1 cellular context compared by ENCODE assay signal in the genomic region with DNA sequence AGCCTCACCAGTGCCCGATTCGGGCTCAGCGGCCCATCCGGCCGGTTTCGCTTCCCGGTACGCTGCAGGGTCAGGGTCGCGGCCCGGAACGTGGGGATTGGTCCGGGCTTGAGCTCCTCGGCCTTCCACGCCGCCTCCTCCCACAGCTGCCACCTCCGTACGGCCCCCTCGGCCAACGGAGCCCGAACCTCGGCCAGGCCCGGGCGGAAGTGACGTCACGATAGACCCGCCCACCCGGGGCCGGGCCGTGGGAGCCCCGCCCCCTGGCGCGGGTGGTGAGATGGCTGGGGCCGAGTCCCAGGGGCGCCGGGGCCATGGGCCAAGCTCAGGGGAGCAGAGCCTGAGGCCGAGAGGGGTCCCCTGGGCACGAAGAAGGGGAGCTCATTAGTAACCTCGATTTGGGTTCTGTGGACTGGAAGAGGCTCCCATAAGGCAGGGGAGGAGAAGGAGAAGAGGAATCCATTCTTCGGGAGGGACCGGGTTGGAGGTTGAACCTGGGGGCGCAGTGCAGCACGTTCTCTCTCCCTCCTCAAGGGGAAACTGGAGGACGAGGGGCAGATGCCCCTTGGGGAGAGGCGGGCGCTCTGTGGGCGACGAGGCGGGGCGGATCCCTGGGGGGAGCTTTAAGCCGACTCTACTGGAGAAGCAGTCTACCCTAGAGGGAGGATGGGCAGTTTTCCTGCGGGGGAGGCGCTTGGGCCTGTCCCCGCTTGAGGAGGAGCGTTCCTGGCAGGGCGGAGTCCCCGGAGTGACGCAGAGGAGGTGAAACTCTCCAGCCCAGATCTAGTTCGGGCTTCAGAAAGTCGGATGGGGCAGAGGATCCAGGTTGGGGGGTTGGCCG.
TF ChIP-seq lines count a peak whose summit lies in the region.

A gene with protein sequence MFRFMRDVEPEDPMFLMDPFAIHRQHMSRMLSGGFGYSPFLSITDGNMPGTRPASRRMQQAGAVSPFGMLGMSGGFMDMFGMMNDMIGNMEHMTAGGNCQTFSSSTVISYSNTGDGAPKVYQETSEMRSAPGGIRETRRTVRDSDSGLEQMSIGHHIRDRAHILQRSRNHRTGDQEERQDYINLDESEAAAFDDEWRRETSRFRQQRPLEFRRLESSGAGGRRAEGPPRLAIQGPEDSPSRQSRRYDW (minus strand): TSS at position 211 of the 841 bp plus-strand sequence. CDS start 807 bp downstream, outside the sequence.

TF ChIP-seq in H1, 55 proteins besides CTCF, POLR2A, EP300 and RAD21:
- no peak for TF ChIP-seq RXRA (IDR thresholded peaks at IDR 0.05; ENCODE audit: insufficient read depth, low read depth, low read length)
- peak; percentile 13 for TF ChIP-seq ASH2L (IDR thresholded peaks at IDR 0.05; ENCODE audit: low read length)
- peak in 1 of 2 experiments; percentile 79; a peak in 1 of 4 replicates for TF ChIP-seq SIN3A (conservative IDR thresholded peaks at IDR 0.05 in 1 of 2, IDR thresholded peaks at IDR 0.05 in 1 of 2; ENCODE audit: low read depth in 1 of 2, low read length in 2 of 2)
- 0 out of 4 replicates have a peak, but pooled peaks of 1 of the 2 experiments have one; percentile 17 for TF ChIP-seq HDAC2 (IDR thresholded peaks at IDR 0.05; ENCODE audit: borderline replicate concordance in 1 of 2, low read depth in 2 of 2, low read length in 2 of 2)
- TF ChIP-seq POLR2AphosphoS5 (IDR thresholded peaks at IDR 0.05; ENCODE audit: low read depth, low read length) = peak; percentile 77
- TF ChIP-seq RBBP5 (IDR thresholded peaks at IDR 0.05; ENCODE audit: borderline replicate concordance, low read depth, low read length) = peak; percentile 45; the same call in 1 of the 2 replicates
- peak; percentile 63; the same call in 1 of the 2 replicates for TF ChIP-seq KDM1A (IDR thresholded peaks at IDR 0.05; ENCODE audit: borderline replicate concordance, low read length)
- no peak for TF ChIP-seq HDAC6 (IDR thresholded peaks at IDR 0.05; ENCODE audit: low read depth, low read length)
- TF ChIP-seq JUN (IDR thresholded peaks at IDR 0.05; ENCODE audit: low read depth, low read length) = 0 out of 2 replicates have a peak, but pooled peaks have one; percentile 30
- peak; percentile 89 for TF ChIP-seq PHF8 (conservative IDR thresholded peaks at IDR 0.05; ENCODE audit: low read depth, low read length)
- peak; percentile 60 for TF ChIP-seq TAF1 (IDR thresholded peaks at IDR 0.05; ENCODE audit: low read depth, low read length)
- TF ChIP-seq SP1 (IDR thresholded peaks at IDR 0.05; ENCODE audit: low read depth, low read length) = peak; percentile 33; the same call in 1 of the 2 replicates
- peak; percentile 23 for TF ChIP-seq TBP (IDR thresholded peaks at IDR 0.05; ENCODE audit: low read depth, low read length)
- TF ChIP-seq EZH2 (IDR thresholded peaks at IDR 0.05; ENCODE audit: low read depth, low read length, severe bottlenecking) = no peak
- TF ChIP-seq, protein P1, sequence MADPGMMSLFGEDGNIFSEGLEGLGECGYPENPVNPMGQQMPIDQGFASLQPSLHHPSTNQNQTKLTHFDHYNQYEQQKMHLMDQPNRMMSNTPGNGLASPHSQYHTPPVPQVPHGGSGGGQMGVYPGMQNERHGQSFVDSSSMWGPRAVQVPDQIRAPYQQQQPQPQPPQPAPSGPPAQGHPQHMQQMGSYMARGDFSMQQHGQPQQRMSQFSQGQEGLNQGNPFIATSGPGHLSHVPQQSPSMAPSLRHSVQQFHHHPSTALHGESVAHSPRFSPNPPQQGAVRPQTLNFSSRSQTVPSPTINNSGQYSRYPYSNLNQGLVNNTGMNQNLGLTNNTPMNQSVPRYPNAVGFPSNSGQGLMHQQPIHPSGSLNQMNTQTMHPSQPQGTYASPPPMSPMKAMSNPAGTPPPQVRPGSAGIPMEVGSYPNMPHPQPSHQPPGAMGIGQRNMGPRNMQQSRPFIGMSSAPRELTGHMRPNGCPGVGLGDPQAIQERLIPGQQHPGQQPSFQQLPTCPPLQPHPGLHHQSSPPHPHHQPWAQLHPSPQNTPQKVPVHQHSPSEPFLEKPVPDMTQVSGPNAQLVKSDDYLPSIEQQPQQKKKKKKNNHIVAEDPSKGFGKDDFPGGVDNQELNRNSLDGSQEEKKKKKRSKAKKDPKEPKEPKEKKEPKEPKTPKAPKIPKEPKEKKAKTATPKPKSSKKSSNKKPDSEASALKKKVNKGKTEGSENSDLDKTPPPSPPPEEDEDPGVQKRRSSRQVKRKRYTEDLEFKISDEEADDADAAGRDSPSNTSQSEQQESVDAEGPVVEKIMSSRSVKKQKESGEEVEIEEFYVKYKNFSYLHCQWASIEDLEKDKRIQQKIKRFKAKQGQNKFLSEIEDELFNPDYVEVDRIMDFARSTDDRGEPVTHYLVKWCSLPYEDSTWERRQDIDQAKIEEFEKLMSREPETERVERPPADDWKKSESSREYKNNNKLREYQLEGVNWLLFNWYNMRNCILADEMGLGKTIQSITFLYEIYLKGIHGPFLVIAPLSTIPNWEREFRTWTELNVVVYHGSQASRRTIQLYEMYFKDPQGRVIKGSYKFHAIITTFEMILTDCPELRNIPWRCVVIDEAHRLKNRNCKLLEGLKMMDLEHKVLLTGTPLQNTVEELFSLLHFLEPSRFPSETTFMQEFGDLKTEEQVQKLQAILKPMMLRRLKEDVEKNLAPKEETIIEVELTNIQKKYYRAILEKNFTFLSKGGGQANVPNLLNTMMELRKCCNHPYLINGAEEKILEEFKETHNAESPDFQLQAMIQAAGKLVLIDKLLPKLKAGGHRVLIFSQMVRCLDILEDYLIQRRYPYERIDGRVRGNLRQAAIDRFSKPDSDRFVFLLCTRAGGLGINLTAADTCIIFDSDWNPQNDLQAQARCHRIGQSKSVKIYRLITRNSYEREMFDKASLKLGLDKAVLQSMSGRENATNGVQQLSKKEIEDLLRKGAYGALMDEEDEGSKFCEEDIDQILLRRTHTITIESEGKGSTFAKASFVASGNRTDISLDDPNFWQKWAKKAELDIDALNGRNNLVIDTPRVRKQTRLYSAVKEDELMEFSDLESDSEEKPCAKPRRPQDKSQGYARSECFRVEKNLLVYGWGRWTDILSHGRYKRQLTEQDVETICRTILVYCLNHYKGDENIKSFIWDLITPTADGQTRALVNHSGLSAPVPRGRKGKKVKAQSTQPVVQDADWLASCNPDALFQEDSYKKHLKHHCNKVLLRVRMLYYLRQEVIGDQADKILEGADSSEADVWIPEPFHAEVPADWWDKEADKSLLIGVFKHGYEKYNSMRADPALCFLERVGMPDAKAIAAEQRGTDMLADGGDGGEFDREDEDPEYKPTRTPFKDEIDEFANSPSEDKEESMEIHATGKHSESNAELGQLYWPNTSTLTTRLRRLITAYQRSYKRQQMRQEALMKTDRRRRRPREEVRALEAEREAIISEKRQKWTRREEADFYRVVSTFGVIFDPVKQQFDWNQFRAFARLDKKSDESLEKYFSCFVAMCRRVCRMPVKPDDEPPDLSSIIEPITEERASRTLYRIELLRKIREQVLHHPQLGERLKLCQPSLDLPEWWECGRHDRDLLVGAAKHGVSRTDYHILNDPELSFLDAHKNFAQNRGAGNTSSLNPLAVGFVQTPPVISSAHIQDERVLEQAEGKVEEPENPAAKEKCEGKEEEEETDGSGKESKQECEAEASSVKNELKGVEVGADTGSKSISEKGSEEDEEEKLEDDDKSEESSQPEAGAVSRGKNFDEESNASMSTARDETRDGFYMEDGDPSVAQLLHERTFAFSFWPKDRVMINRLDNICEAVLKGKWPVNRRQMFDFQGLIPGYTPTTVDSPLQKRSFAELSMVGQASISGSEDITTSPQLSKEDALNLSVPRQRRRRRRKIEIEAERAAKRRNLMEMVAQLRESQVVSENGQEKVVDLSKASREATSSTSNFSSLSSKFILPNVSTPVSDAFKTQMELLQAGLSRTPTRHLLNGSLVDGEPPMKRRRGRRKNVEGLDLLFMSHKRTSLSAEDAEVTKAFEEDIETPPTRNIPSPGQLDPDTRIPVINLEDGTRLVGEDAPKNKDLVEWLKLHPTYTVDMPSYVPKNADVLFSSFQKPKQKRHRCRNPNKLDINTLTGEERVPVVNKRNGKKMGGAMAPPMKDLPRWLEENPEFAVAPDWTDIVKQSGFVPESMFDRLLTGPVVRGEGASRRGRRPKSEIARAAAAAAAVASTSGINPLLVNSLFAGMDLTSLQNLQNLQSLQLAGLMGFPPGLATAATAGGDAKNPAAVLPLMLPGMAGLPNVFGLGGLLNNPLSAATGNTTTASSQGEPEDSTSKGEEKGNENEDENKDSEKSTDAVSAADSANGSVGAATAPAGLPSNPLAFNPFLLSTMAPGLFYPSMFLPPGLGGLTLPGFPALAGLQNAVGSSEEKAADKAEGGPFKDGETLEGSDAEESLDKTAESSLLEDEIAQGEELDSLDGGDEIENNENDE (IDR thresholded peaks at IDR 0.05; ENCODE audit: insufficient replicate concordance, low read length) = no peak
- TF ChIP-seq, protein P2, sequence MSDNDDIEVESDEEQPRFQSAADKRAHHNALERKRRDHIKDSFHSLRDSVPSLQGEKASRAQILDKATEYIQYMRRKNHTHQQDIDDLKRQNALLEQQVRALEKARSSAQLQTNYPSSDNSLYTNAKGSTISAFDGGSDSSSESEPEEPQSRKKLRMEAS (IDR thresholded peaks at IDR 0.05) = peak; percentile 53; the same call in 1 of the 2 replicates
- TF ChIP-seq CREB1 (IDR thresholded peaks at IDR 0.05) = peak; percentile 89
- peak; percentile 66; the same call in 1 of the 2 replicates for TF ChIP-seq SP4 (IDR thresholded peaks at IDR 0.05; ENCODE audit: low read length)
- TF ChIP-seq JUND (IDR thresholded peaks at IDR 0.05; ENCODE audit: low read length) = no peak
- TF ChIP-seq SRF (IDR thresholded peaks at IDR 0.05; ENCODE audit: low read depth, low read length) = no peak
- peak; percentile 50 for TF ChIP-seq TAF7 (optimal IDR thresholded peaks at IDR 0.05; ENCODE audit: borderline replicate concordance, low read depth, low read length)
- peak; percentile 75 for TF ChIP-seq GABPA (IDR thresholded peaks at IDR 0.05; ENCODE audit: borderline replicate concordance, insufficient read depth, low read length)
- TF ChIP-seq KDM4A (IDR thresholded peaks at IDR 0.05; ENCODE audit: low read depth, low read length, severe bottlenecking) = peak; percentile 34
- TF ChIP-seq NANOG (IDR thresholded peaks at IDR 0.05; ENCODE audit: insufficient read depth, low read depth, low read length, poor library complexity, severe bottlenecking) = no peak
TF ChIP-seq in H1: peak in this region for 17.
